Comparison of ENCODE assay signal across 17 cellular contexts in the genomic region with DNA sequence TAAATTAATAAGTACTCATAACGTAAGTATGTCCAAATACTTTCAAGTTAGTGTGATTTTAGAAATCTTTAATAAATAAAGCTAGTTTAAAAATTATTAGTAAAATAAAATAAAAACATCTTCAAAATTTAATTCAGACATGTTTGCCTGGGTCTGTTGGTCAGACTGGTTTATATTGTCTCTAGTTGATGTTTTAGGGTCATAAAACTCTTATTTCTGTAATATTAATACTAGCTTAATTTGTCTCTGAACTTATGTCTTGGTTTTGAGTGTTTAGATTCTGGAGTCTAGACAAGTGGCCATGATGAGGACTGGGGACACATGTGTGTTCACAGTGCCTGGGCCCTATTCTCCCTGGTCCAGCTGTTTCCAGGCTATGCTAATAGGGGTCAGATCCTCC.
DNase-seq lines count a peak whose midpoint lies in the region; ATAC-seq, FAIRE-seq and TF ChIP-seq lines count a peak whose summit lies in the region.
"Had no signal": no experiment of that assay in that cellular context is flagged by ENCODE, and none has a peak within 500 bp of the region (broad histone marks: within the 10 kb centered on the region; RNA-seq: fewer than 3 reads in every experiment).

No MANE protein-coding gene starts in this region.

- no peak for ATAC-seq in activated T-cell treated with anti-CD3 and anti-CD28 coated beads, Interleukin-2, amount 50 U/mL, for 72 hours (replicated peaks in 1 of 2)
- ATAC-seq in GM21717 (IDR thresholded peaks at IDR 0.05; ENCODE audit: unreplicated experiment) = no peak

- H3K4me1 Mint-ChIP-seq in endodermal cell = peaks cover 13% of the 10 kb centered on the region
- no peaks in the 10 kb centered on the region for H3K4me1 Mint-ChIP-seq in activated T-cell treated with anti-CD3 and anti-CD28 coated beads, Interleukin-2, amount 50 U/mL, for 72 hours (ENCODE audit: low read depth)
- H3K4me1 Mint-ChIP-seq: CD4-positive, alpha-beta memory T cell had no signal

- CTCF ChIA-PET in HEK293 (lab: Yijun Ruan, JAX) = interaction anchor here (1.1 to 1.7 kb wide), 4 partner anchors 171 to 776 kb away, joined by 3 to 6 read pairs (median 3); no protein-coding TSS in a partner anchor

- peaks cover 2% of the 10 kb centered on the region for H3K27me3 Mint-ChIP-seq in endodermal cell (ENCODE audit: insufficient read depth)
- no peaks in the 10 kb centered on the region for H3K27me3 Mint-ChIP-seq in activated T-cell treated with anti-CD3 and anti-CD28 coated beads, Interleukin-2, amount 50 U/mL, for 72 hours (ENCODE audit: low read depth)
- H3K27me3 Mint-ChIP-seq: CD4-positive, alpha-beta memory T cell had no signal

- no peaks in the 10 kb centered on the region for H3K36me3 ChIP-seq in HEK293 (ENCODE audit: control insufficient read depth in 2 of 2, insufficient read depth in 1 of 2, low read length in 2 of 2)
- no peaks in the 10 kb centered on the region for H3K36me3 ChIP-seq in endodermal cell (ENCODE audit: control insufficient read depth, insufficient read depth, low read length)
- H3K36me3 ChIP-seq in osteoblast (ENCODE audit: insufficient read depth, low read length) = no peaks in the 10 kb centered on the region
- H3K36me3 ChIP-seq: BE2C had no signal

- H3K4me2 ChIP-seq in osteoblast (ENCODE audit: insufficient read depth, low read length) = no peak overlapping the region

- H4K20me1 ChIP-seq in osteoblast (ENCODE audit: insufficient read depth, low read length) = no peaks in the 10 kb centered on the region

- H3K4me1 ChIP-seq in HEK293 (ENCODE audit: control insufficient read depth, insufficient read depth, low read length) = no peaks in the 10 kb centered on the region
- H3K4me1 ChIP-seq in endodermal cell (ENCODE audit: control insufficient read depth, insufficient read depth, low read length) = peaks cover 8% of the 10 kb centered on the region
- no peaks in the 10 kb centered on the region for H3K4me1 ChIP-seq in osteoblast (ENCODE audit: insufficient read depth, low read length)
- H3K4me1 ChIP-seq: BE2C had no signal

- H3K27ac ChIP-seq in HEK293 (ENCODE audit: extremely low read depth, low read depth, low read length) (no peak overlapping the region), endodermal cell (ENCODE audit: low read depth, low read length) (no peak overlapping the region), osteoblast (ENCODE audit: low read depth, low read length) (no peak overlapping the region)
- H3K27ac ChIP-seq: C4-2B had no signal

- no CpG with 5 or more reads among the region's 1 CpG for WGBS in endodermal cell (ENCODE audit: insufficient coverage in 1 of 2, insufficient read length in 1 of 2), 2 experiments

- peak; percentile 50 for FAIRE-seq in frontal cortex (lab: Jason Lieb, UNC)
- FAIRE-seq: GM12892 had no signal

- no peak overlapping the region for H3K9ac ChIP-seq in endodermal cell (ENCODE audit: extremely low read depth, low read length, poor library complexity, severe bottlenecking)

- DNase-seq in endodermal cell = no peak
- no peak for DNase-seq in frontal cortex (ENCODE audit: low spot score in 2 of 2)
- DNase-seq in osteoblast (ENCODE audit: insufficient read length, low spot score, missing footprints) = peak; percentile 27
- no peak for DNase-seq in activated T-cell treated with anti-CD3 and anti-CD28 coated beads, Interleukin-2, amount 50 U/mL, for 72 hours
- no peak for DNase-seq in dedifferentiated amniotic fluid mesenchymal stem cell (ENCODE audit: extremely low spot score)
- DNase-seq: BE2C; CD4-positive, alpha-beta memory T cell; DMS79; GDM1; GOT3; H9; HFFc6; IMR-90 had no signal

- H3K9me3 Mint-ChIP-seq in endodermal cell = peaks cover 37% of the 10 kb centered on the region
- peaks cover 3% of the 10 kb centered on the region in 2 donors for H3K9me3 Mint-ChIP-seq in activated T-cell treated with anti-CD3 and anti-CD28 coated beads, Interleukin-2, amount 50 U/mL, for 72 hours
- H3K9me3 Mint-ChIP-seq: HFFc6 had no signal

- no peaks in the 10 kb centered on the region for H3K27me3 ChIP-seq in endodermal cell (ENCODE audit: control insufficient read depth, insufficient read depth, low read length, poor library complexity, severe bottlenecking)
- no peaks in the 10 kb centered on the region for H3K27me3 ChIP-seq in osteoblast (ENCODE audit: insufficient read depth, low read length)
- H3K27me3 ChIP-seq: BE2C had no signal

- H3K4me3 ChIP-seq in HEK293 (ENCODE audit: low read depth, low read length) (no peak overlapping the region), endodermal cell (ENCODE audit: low read length) (peak overlapping the region; percentile 53), osteoblast (ENCODE audit: insufficient read depth, low read length) (no peak overlapping the region)

- H2AFZ ChIP-seq in osteoblast (ENCODE audit: low read length) = no peak overlapping the region

- H3K4me3 Mint-ChIP-seq in endodermal cell = no peak overlapping the region
- no peak overlapping the region for H3K4me3 Mint-ChIP-seq in activated T-cell treated with anti-CD3 and anti-CD28 coated beads, Interleukin-2, amount 50 U/mL, for 72 hours
- H3K4me3 Mint-ChIP-seq: CD4-positive, alpha-beta memory T cell; H9; HFFc6 had no signal

- no peaks in the 10 kb centered on the region for H3K79me2 ChIP-seq in osteoblast (ENCODE audit: insufficient read depth, low read length)

- POLR2A ChIA-PET in HEK293 (lab: Yijun Ruan, JAX) = no interaction called here

- TF ChIP-seq CTCF in HEK293 (tag by site-specific recombination; IDR thresholded peaks at IDR 0.05) = no peak
- TF ChIP-seq CTCF in endodermal cell (conservative IDR thresholded peaks at IDR 0.05) = no peak
- TF ChIP-seq CTCF in osteoblast (IDR thresholded peaks at IDR 0.05; ENCODE audit: extremely low read depth, low read depth, low read length) = no peak

- peaks cover 36% of the 10 kb centered on the region for H3K36me3 Mint-ChIP-seq in endodermal cell (ENCODE audit: low read depth)
- H3K36me3 Mint-ChIP-seq in activated T-cell treated with anti-CD3 and anti-CD28 coated beads, Interleukin-2, amount 50 U/mL, for 72 hours (ENCODE audit: insufficient read depth in 2 of 2) = peaks cover 12% of the 10 kb centered on the region in 2 donors

- no peak overlapping the region for H3K27ac Mint-ChIP-seq in endodermal cell
- no peak overlapping the region for H3K27ac Mint-ChIP-seq in activated T-cell treated with anti-CD3 and anti-CD28 coated beads, Interleukin-2, amount 50 U/mL, for 72 hours
- H3K27ac Mint-ChIP-seq: CD4-positive, alpha-beta memory T cell; H9; HFFc6 had no signal

- H3K9me3 ChIP-seq in HEK293 (ENCODE audit: control insufficient read depth, insufficient read depth, low read depth, low read length) = no peaks in the 10 kb centered on the region
- peaks cover 40% of the 10 kb centered on the region for H3K9me3 ChIP-seq in endodermal cell (ENCODE audit: control insufficient read depth, low read length)
- H3K9me3 ChIP-seq in osteoblast (ENCODE audit: low read depth, low read length) = no peaks in the 10 kb centered on the region
- H3K9me3 ChIP-seq: BE2C had no signal

TF ChIP-seq in HEK293, 187 proteins besides CTCF, POLR2A, EP300 and RAD21 (continues in another document):
- TF ChIP-seq ZNF2 (tag by site-specific recombination; IDR thresholded peaks at IDR 0.05) (no peak), ZNF629 (tag by site-specific recombination; IDR thresholded peaks at IDR 0.05) (no peak), ZNF529 (tag by site-specific recombination; IDR thresholded peaks at IDR 0.05; ENCODE audit: insufficient replicate concordance) (peak; percentile 47), SETDB1 (IDR thresholded peaks at IDR 0.05; ENCODE audit: insufficient read length, low read length) (peak; percentile 83), ZNF112 (tag by site-specific recombination; IDR thresholded peaks at IDR 0.05) (no peak)
- TF ChIP-seq, protein P1, sequence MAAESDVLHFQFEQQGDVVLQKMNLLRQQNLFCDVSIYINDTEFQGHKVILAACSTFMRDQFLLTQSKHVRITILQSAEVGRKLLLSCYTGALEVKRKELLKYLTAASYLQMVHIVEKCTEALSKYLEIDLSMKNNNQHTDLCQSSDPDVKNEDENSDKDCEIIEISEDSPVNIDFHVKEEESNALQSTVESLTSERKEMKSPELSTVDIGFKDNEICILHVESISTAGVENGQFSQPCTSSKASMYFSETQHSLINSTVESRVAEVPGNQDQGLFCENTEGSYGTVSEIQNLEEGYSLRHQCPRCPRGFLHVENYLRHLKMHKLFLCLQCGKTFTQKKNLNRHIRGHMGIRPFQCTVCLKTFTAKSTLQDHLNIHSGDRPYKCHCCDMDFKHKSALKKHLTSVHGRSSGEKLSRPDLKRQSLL (tag by site-specific recombination; IDR thresholded peaks at IDR 0.05) = no peak
- TF ChIP-seq, protein P2, sequence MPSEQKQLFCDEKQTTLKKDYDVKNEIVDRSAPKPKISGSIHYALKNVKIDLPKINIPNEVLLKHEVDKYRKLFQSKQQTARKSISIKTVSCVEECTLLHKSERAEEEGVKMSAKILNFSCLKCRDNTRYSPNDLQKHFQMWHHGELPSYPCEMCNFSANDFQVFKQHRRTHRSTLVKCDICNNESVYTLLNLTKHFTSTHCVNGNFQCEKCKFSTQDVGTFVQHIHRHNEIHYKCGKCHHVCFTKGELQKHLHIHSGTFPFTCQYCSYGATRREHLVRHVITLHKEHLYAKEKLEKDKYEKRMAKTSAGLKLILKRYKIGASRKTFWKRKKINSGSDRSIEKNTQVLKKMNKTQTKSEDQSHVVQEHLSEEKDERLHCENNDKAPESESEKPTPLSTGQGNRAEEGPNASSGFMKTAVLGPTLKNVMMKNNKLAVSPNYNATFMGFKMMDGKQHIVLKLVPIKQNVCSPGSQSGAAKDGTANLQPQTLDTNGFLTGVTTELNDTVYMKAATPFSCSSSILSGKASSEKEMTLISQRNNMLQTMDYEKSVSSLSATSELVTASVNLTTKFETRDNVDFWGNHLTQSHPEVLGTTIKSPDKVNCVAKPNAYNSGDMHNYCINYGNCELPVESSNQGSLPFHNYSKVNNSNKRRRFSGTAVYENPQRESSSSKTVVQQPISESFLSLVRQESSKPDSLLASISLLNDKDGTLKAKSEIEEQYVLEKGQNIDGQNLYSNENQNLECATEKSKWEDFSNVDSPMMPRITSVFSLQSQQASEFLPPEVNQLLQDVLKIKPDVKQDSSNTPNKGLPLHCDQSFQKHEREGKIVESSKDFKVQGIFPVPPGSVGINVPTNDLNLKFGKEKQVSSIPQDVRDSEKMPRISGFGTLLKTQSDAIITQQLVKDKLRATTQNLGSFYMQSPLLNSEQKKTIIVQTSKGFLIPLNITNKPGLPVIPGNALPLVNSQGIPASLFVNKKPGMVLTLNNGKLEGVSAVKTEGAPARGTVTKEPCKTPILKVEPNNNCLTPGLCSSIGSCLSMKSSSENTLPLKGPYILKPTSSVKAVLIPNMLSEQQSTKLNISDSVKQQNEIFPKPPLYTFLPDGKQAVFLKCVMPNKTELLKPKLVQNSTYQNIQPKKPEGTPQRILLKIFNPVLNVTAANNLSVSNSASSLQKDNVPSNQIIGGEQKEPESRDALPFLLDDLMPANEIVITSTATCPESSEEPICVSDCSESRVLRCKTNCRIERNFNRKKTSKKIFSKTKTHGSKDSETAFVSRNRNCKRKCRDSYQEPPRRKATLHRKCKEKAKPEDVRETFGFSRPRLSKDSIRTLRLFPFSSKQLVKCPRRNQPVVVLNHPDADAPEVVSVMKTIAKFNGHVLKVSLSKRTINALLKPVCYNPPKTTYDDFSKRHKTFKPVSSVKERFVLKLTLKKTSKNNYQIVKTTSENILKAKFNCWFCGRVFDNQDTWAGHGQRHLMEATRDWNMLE (tag by site-specific recombination; conservative IDR thresholded peaks at IDR 0.05; ENCODE audit: low read depth) = no peak
